Comparison of ENCODE assay signal across 9 cellular contexts in the genomic region with DNA sequence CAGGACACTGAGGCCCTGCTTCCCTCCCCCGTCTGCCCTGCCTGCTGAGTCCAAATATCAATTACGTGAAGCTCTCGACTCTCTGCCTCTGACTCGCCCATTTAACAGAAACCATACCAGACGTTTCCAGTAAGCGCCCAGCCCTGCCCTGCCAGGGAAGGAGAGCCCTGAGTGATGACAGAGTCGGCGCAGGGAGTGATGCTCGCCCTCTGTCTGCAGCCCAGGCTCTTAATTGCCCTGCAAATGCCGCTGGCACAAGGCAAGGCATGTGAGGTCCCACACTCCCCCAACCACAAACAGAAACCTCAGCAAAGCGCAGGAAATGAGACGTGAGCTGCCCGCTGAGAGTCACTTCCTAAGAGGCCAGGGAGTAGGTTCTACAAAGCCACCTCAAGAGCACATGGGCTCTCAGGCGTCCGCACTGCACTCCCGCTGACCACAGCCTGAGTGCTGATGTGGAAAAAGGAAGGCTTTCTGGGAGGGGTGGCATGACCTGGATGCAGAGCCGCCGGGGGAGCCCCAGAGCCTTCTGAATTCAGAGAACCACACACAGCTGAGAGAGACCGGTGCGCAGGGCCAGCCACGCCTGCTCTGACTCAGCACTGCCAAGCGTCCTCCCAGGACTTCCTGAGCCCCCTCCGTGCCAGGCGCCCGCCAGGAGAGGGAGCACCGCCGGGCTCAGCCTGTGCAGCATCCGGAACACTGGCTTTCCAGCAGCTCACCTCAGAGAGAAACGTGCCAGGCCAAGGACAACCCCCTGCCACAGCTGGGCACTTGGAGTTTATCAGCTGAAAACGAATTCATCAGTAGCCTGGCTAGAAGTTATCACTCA. TPM values are rescaled to one million over a fixed set of nuclear protein-coding genes. Genes with fewer than 3 reads are reported as not detected.
A peak's percentile ranks its signal among the peaks of the same experiment; 100 is the strongest.
DNase-seq lines count a peak whose midpoint lies in the region; ATAC-seq, FAIRE-seq and TF ChIP-seq lines count a peak whose summit lies in the region.
"Had no signal": no experiment of that assay in that cellular context is flagged by ENCODE, and none has a peak within 500 bp of the region (broad histone marks: within the 10 kb centered on the region; RNA-seq: fewer than 3 reads in every experiment).

No MANE protein-coding gene starts in this region.

- no peaks in the 10 kb centered on the region for H3K9me3 ChIP-seq in kidney (ENCODE audit: control insufficient read depth in 1 of 2, low read length in 2 of 2)

- H3K9ac ChIP-seq in kidney (ENCODE audit: low read length in 2 of 2), result peak overlapping the region in 1 of 2 donors; percentile 61

- no peaks in the 10 kb centered on the region for H3K36me3 ChIP-seq in kidney (ENCODE audit: control insufficient read depth in 1 of 2, insufficient read depth in 2 of 2, low read length in 2 of 2)

- TF ChIP-seq CTCF in activated B cell treated with CpG ODN at 0.5 μM for 24 hours (IDR thresholded peaks at IDR 0.05) (no peak), kidney (IDR thresholded peaks at IDR 0.05; ENCODE audit: borderline replicate concordance, extremely low read depth, insufficient read depth) (peak; percentile 36)

- CTCF ChIA-PET in activated B cell treated with CpG ODN at 0.5 μM for 24 hours (lab: Charles Lee), result interaction anchor here (0.6 to 2.1 kb wide), 5 partner anchors 29 to 193 kb away, joined by 3 to 8 read pairs (median 4); partner anchors contain the start of genes HAUS3 and POLN

- DNase-seq in NCI-H1105 treated with DMSO at 0.1 percent for 48 hours (lab: John Stamatoyannopoulos, UW) (peak; percentile 29), NCI-H1105 (lab: John Stamatoyannopoulos, UW) (no peak), NCI-H2081 (lab: John Stamatoyannopoulos, UW) (peak; percentile 91 to 96), activated B cell treated with CpG ODN at 0.5 μM for 24 hours (peak; percentile 55), caudate nucleus (lab: John Stamatoyannopoulos, UW) (peak in 49 of 61 donors; percentile 20 to 86 (median 50)), kidney (peak; percentile 95)
- peak; percentile 74 to 90 (median 78) for DNase-seq in stimulated activated CD4-positive, alpha-beta T cell treated with anti-CD3 and anti-CD28 coated beads, Interleukin-12 subunit alpha, Interleukin-12 subunit beta, amount 100 ng/mL, for 48 hours (ENCODE audit: low read depth in 2 of 3, low spot score in 1 of 3)

- peak overlapping the region; percentile 76 for H3K27ac ChIP-seq in caudate nucleus (ENCODE audit: low read depth, low read length)
- H3K27ac ChIP-seq in kidney (ENCODE audit: low read depth in 2 of 2, low read length in 2 of 2), result peak overlapping the region; percentile 74 to 76

- peaks cover 10 to 20% of the 10 kb centered on the region in 2 donors for H3K4me1 ChIP-seq in kidney (ENCODE audit: control insufficient read depth in 1 of 2, insufficient read depth in 1 of 2, low read depth in 1 of 2, low read length in 2 of 2)

- intact Hi-C loops in activated B cell treated with CpG ODN at 0.5 μM for 24 hours (cut with micrococcal nuclease) (loop anchor here (2.0 to 10.0 kb wide), 3 partner anchors 22 to 522 kb away; partner anchors contain the start of gene NELFA), kidney (cut with DNase I) (no loop called here)

- H3K36me3 Mint-ChIP-seq in activated B cell treated with CpG ODN at 0.5 μM for 24 hours (ENCODE audit: low read depth), result no peaks in the 10 kb centered on the region

- H3K4me3 ChIP-seq in kidney (ENCODE audit: low read length in 2 of 2), result peak overlapping the region; percentile 41 to 47

- peak overlapping the region; percentile 81 for H3K4me3 Mint-ChIP-seq in activated B cell treated with CpG ODN at 0.5 μM for 24 hours

- FAIRE-seq in kidney (lab: Jason Lieb, UNC), result no peak
- FAIRE-seq: A204.1 had no signal

- peak overlapping the region; percentile 73 for H3K27ac Mint-ChIP-seq in activated B cell treated with CpG ODN at 0.5 μM for 24 hours

- peaks cover 38% of the 10 kb centered on the region for H3K4me1 Mint-ChIP-seq in activated B cell treated with CpG ODN at 0.5 μM for 24 hours

- no peaks in the 10 kb centered on the region for H3K9me3 Mint-ChIP-seq in activated B cell treated with CpG ODN at 0.5 μM for 24 hours

- POLR2A ChIA-PET in activated B cell treated with CpG ODN at 0.5 μM for 24 hours (lab: Charles Lee), result interaction anchor here (0.8 to 2.7 kb wide), 6 partner anchors 20 to 550 kb away, joined by 3 to 22 read pairs (median 8); partner anchors contain the start of genes GRK4, HAUS3, MXD4 and NOP14

- peaks cover 13% of the 10 kb centered on the region for H3K27me3 Mint-ChIP-seq in activated B cell treated with CpG ODN at 0.5 μM for 24 hours

- ATAC-seq in HG02870 (IDR thresholded peaks at IDR 0.05; ENCODE audit: unreplicated experiment) (peak; percentile 65), activated B cell treated with CpG ODN at 0.5 μM for 24 hours (ENCODE audit: low read depth) (peak; percentile 70)

RNA-seq across cellular contexts. Expression of gene ZFYVE28, which starts 5.3 kb away (rescaled TPM):
- total RNA-seq in activated B cell treated with CpG ODN at 0.5 μM for 24 hours (5.9 and 6.1 TPM in 2 replicates), kidney (18.9 TPM)
- polyA plus RNA-seq in kidney (ENCODE audit: insufficient read depth, low read depth, low replicate concordance), result 8.0 TPM

RNA-seq across cellular contexts. Expression of gene CFAP99, which starts 5.7 kb away (rescaled TPM):
- total RNA-seq in activated B cell treated with CpG ODN at 0.5 μM for 24 hours, result not detected in 2 replicates
- total RNA-seq in kidney, result 1.7 TPM
- 1.5 TPM for polyA plus RNA-seq in kidney (ENCODE audit: insufficient read depth, low read depth, low replicate concordance)

RNA-seq across cellular contexts. Expression of gene RNF4, which starts 55.8 kb away (rescaled TPM):
- total RNA-seq in activated B cell treated with CpG ODN at 0.5 μM for 24 hours (93.5 and 93.6 TPM in 2 replicates), kidney (61.5 TPM)
- polyA plus RNA-seq in kidney (ENCODE audit: insufficient read depth, low read depth, low replicate concordance), result 24.2 TPM
